Comparison of ENCODE assay signal across 8 cellular contexts in genomic region chr12:109714141-109714912, GRCh38. TPM values are rescaled to one million over a fixed set of nuclear protein-coding genes. Genes with fewer than 3 reads are reported as not detected.
DNase-seq lines count a peak whose midpoint lies in the region; ATAC-seq and TF ChIP-seq lines count a peak whose summit lies in the region.

No MANE protein-coding gene starts in this region.

- no peaks in the 10 kb centered on the region for H3K9me3 ChIP-seq in naive thymus-derived CD4-positive, alpha-beta T cell (ENCODE audit: control insufficient read depth in 2 of 3, low read length in 3 of 3)

- no peak for TF ChIP-seq CTCF in endothelial cell (IDR thresholded peaks at IDR 0.05; ENCODE audit: unreplicated experiment)

- no peaks in the 10 kb centered on the region for H3K9me3 Mint-ChIP-seq in endothelial cell (ENCODE audit: unreplicated experiment)
- H3K9me3 Mint-ChIP-seq in naive thymus-derived CD4-positive, alpha-beta T cell, result no peaks in the 10 kb centered on the region

- no peaks in the 10 kb centered on the region for H3K36me3 ChIP-seq in naive thymus-derived CD4-positive, alpha-beta T cell (ENCODE audit: control insufficient read depth in 2 of 3, insufficient read depth in 3 of 3, low read length in 3 of 3)

- H3K4me1 ChIP-seq in naive thymus-derived CD4-positive, alpha-beta T cell (ENCODE audit: control insufficient read depth in 2 of 2, insufficient read depth in 2 of 2, low read length in 2 of 2), result peaks cover 3 to 11% of the 10 kb centered on the region in 2 donors

- H3K27me3 Mint-ChIP-seq in endothelial cell (ENCODE audit: unreplicated experiment), result peaks cover 11% of the 10 kb centered on the region
- H3K27me3 Mint-ChIP-seq in naive thymus-derived CD4-positive, alpha-beta T cell, result peaks cover 32 to 73% (median 36%) of the 10 kb centered on the region in 5 donors

- peak overlapping the region; percentile 55 for H3K27ac ChIP-seq in naive thymus-derived CD4-positive, alpha-beta T cell (ENCODE audit: low read depth, low read length)

- peaks cover 0 to 6% of the 10 kb centered on the region in 2 donors for H3K27me3 ChIP-seq in naive thymus-derived CD4-positive, alpha-beta T cell (ENCODE audit: control insufficient read depth in 2 of 2, insufficient read depth in 2 of 2, low read length in 2 of 2)

- peak overlapping the region; percentile 41 for H3K4me3 ChIP-seq in naive thymus-derived CD4-positive, alpha-beta T cell (ENCODE audit: low read length)

- no peaks in the 10 kb centered on the region for H3K36me3 Mint-ChIP-seq in endothelial cell (ENCODE audit: low read depth, unreplicated experiment)
- no peaks in the 10 kb centered on the region for H3K36me3 Mint-ChIP-seq in naive thymus-derived CD4-positive, alpha-beta T cell

- peaks cover 26% of the 10 kb centered on the region for H3K4me1 Mint-ChIP-seq in endothelial cell (ENCODE audit: unreplicated experiment)
- peaks cover 0 to 4% (median 0%) of the 10 kb centered on the region in 7 donors for H3K4me1 Mint-ChIP-seq in naive thymus-derived CD4-positive, alpha-beta T cell

- H3K4me3 Mint-ChIP-seq in endothelial cell (ENCODE audit: unreplicated experiment), result peak overlapping the region; percentile 82
- H3K4me3 Mint-ChIP-seq in naive thymus-derived CD4-positive, alpha-beta T cell, result peak overlapping the region; percentile 57 to 81 (median 72)

- CTCF ChIA-PET in naive thymus-derived CD4-positive, alpha-beta T cell (lab: Charles Lee), result interaction anchor here (0.6 kb wide), 1 partner anchor 1976 kb away, joined by 3 read pairs; no protein-coding TSS in a partner anchor

- POLR2A ChIA-PET in naive thymus-derived CD4-positive, alpha-beta T cell (lab: Charles Lee), result interaction anchor here (1.0 kb wide), 1 partner anchor 10 kb away, joined by 3 read pairs; no protein-coding TSS in a partner anchor

- H3K27ac Mint-ChIP-seq in endothelial cell (ENCODE audit: unreplicated experiment), result no peak overlapping the region
- no peak overlapping the region for H3K27ac Mint-ChIP-seq in naive thymus-derived CD4-positive, alpha-beta T cell

- DNase-seq in NCI-H1092 treated with DMSO at 0.1 percent for 48 hours (lab: John Stamatoyannopoulos, UW) (peak; percentile 31), NCI-H1092 (lab: John Stamatoyannopoulos, UW) (no peak), NCI-H510A treated with DMSO at 0.1 percent for 48 hours (lab: John Stamatoyannopoulos, UW) (peak; percentile 69), endothelial cell (ENCODE audit: low spot score) (peak; percentile 78)
- DNase-seq in activated CD8-positive, alpha-beta memory T cell treated with anti-CD3 and anti-CD28 coated beads, Interleukin-2, amount 50 U/mL, for 4 hours, result peak; percentile 64
- peak; percentile 44 to 68 (median 62) for DNase-seq in naive thymus-derived CD4-positive, alpha-beta T cell
- DNase-seq in stimulated activated naive CD4-positive, alpha-beta T cell treated with Interleukin-2 at 50 U/mL for 16 hours (lab: John Stamatoyannopoulos, UW), result peak; percentile 27

- peak; percentile 26 for ATAC-seq in HG02938 (IDR thresholded peaks at IDR 0.05; ENCODE audit: unreplicated experiment)
- ATAC-seq in naive thymus-derived CD4-positive, alpha-beta T cell, result peak; percentile 18

- intact Hi-C loops in naive thymus-derived CD4-positive, alpha-beta T cell (cut with micrococcal nuclease), result loop anchor here (1.0 to 10.0 kb wide), 8 partner anchors 60 to 1028 kb away; partner anchors contain the start of genes SSH1 (in 2 of the 2), ANKRD13A (in 1 of the 2), ARPC3 (in 1 of the 2) and CORO1C (in 1 of the 2)

RNA-seq across cellular contexts. Expression of gene FAM222A, which starts 0.7 kb away (rescaled TPM):
- total RNA-seq in endothelial cell (ENCODE audit: unreplicated experiment), result 14.2 TPM
- total RNA-seq in naive thymus-derived CD4-positive, alpha-beta T cell, result 1 to 10 TPM in 2 of 5 experiments, under 1 TPM in 3; 0.24 to 1.6 (median 0.80) TPM
- polyA plus RNA-seq in naive thymus-derived CD4-positive, alpha-beta T cell, result under 1 TPM; 0.08 to 0.09 TPM
